Comparison of ENCODE assay signal across 10 cellular contexts in genomic region chr19:12667903-12668302, GRCh38. TPM values are rescaled to one million over a fixed set of nuclear protein-coding genes. Genes with fewer than 3 reads are reported as not detected.
DNase-seq lines count a peak whose midpoint lies in the region; ATAC-seq and TF ChIP-seq lines count a peak whose summit lies in the region.
"Had no signal": no experiment of that assay in that cellular context is flagged by ENCODE, and none has a peak within 500 bp of the region (broad histone marks: within the 10 kb centered on the region; RNA-seq: fewer than 3 reads in every experiment).

No MANE protein-coding gene starts in this region.

- DNase-seq in AG04450 (ENCODE audit: low read depth, low spot score): no peak
- DNase-seq in naive B cell: no peak
- no peak for DNase-seq in activated gamma-delta T cell (lab: John Stamatoyannopoulos, UW)
- DNase-seq in T1000 (lab: John Stamatoyannopoulos, UW): no peak
- no peak for DNase-seq in NOMO-1 treated with DMSO at 0.1 percent for 48 hours (lab: John Stamatoyannopoulos, UW; ENCODE audit: unreplicated experiment)
- DNase-seq in cortex of kidney (lab: John Stamatoyannopoulos, UW): no peak
- DNase-seq: NCI-H2171 treated with DMSO at 0.1 percent for 48 hours, T-helper 9 cell had no signal

- H3K27me3 ChIP-seq in AG04450 (ENCODE audit: control insufficient read depth, insufficient read depth, low read length): no peaks in the 10 kb centered on the region
- no peaks in the 10 kb centered on the region for H3K27me3 ChIP-seq in HUES6 (ENCODE audit: control insufficient read depth, insufficient read depth, low read length)

- H3K4me3 Mint-ChIP-seq in brain (peak overlapping the region; percentile 98 to 100 (median 99)), naive B cell (peak overlapping the region; percentile 91 to 99 (median 98))

- H3K27me3 Mint-ChIP-seq in brain (peaks cover 17% of the 10 kb centered on the region), naive B cell (no peaks in the 10 kb centered on the region)

- peaks cover 20% of the 10 kb centered on the region for H3K36me3 ChIP-seq in HUES6 (ENCODE audit: control insufficient read depth, insufficient read depth, low read length)

- POLR2A ChIA-PET in AG04450 (lab: Yijun Ruan, JAX): no interaction called here

- H3K9me3 ChIP-seq in AG04450 (ENCODE audit: control insufficient read depth, insufficient read depth, low read length): no peaks in the 10 kb centered on the region; the same call in 1 of the 2 replicates
- no peaks in the 10 kb centered on the region for H3K9me3 ChIP-seq in HUES6 (ENCODE audit: control insufficient read depth, insufficient read depth, low read depth, low read length)

- CTCF ChIA-PET in AG04450 (lab: Charles Lee): interaction anchor here (1.5 kb wide), 1 partner anchor 9 kb away, joined by 4 read pairs; no protein-coding TSS in a partner anchor

- H3K9me3 Mint-ChIP-seq in brain (peaks cover 0 to 4% (median 0%) of the 10 kb centered on the region in 5 experiments), naive B cell (no peaks in the 10 kb centered on the region)

- no peak for ATAC-seq in naive B cell (ENCODE audit: low read depth in 2 of 2)

- peaks cover 15% of the 10 kb centered on the region for H3K4me1 ChIP-seq in HUES6 (ENCODE audit: control insufficient read depth, insufficient read depth, low read length)

- H3K27ac Mint-ChIP-seq in brain (peak overlapping the region; percentile 99 to 100 (median 100)), naive B cell (peak overlapping the region in 5 of 6 donors; percentile 99 to 100 (median 100))

- H3K9ac ChIP-seq in HUES6 (ENCODE audit: low read length): no peak overlapping the region

- TF ChIP-seq CTCF in AG04450 (IDR thresholded peaks at IDR 0.05; ENCODE audit: low read depth, low read length): no peak
- TF ChIP-seq CTCF in brain (conservative IDR thresholded peaks at IDR 0.05): no peak

- H3K4me1 Mint-ChIP-seq in brain (peaks cover 61% of the 10 kb centered on the region), naive B cell (peaks cover 42 to 75% (median 61%) of the 10 kb centered on the region in 3 donors)

- H3K27ac ChIP-seq in AG04450 (ENCODE audit: low read depth, low read length) (no peak overlapping the region), HUES6 (ENCODE audit: low read depth, low read length) (no peak overlapping the region)

- H3K36me3 Mint-ChIP-seq in brain (peaks cover 36% of the 10 kb centered on the region), naive B cell (no peaks in the 10 kb centered on the region)

- peak overlapping the region; percentile 94 for H3K4me3 ChIP-seq in AG04450 (ENCODE audit: low read depth, low read length)
- H3K4me3 ChIP-seq in HUES6 (ENCODE audit: low read depth, low read length): peak overlapping the region; percentile 85; the same call in 1 of the 2 replicates

RNA-seq across cellular contexts. Expression of gene WDR83, which starts 1.3 kb away (rescaled TPM):
- polyA plus RNA-seq in AG04450 (2011; rRNA removed) (5.3 and 6.5 TPM in 2 replicates), brain (ENCODE audit: insufficient read depth, low read depth, low replicate concordance) (16.5 TPM), naive B cell (ENCODE audit: low read depth in 6 of 6) (10 to 100 TPM; 12.6 to 34.5 (median 17.5) TPM)
- 5.8 and 7.0 TPM in 2 replicates for polyA minus RNA-seq in AG04450 (2011; rRNA and poly(A)+ RNA removed)

RNA-seq across cellular contexts. Expression of gene MAN2B1, which starts 1.4 kb away (rescaled TPM):
- polyA plus RNA-seq in AG04450 (2011; rRNA removed) (30.9 and 39.5 TPM in 2 replicates), brain (ENCODE audit: insufficient read depth, low read depth, low replicate concordance) (24.5 TPM), naive B cell (ENCODE audit: low read depth in 6 of 6) (10 to 100 TPM; 64.1 to 97.0 (median 76.9) TPM)
- polyA minus RNA-seq in AG04450 (2011; rRNA and poly(A)+ RNA removed): 13.7 and 19.8 TPM in 2 replicates

RNA-seq across cellular contexts. Expression of gene DHPS, which starts 13.8 kb away (rescaled TPM):
- 53.4 and 59.1 TPM in 2 replicates for polyA plus RNA-seq in AG04450 (2011; rRNA removed)
- polyA minus RNA-seq in AG04450 (2011; rRNA and poly(A)+ RNA removed): 49.0 and 49.4 TPM in 2 replicates
- polyA plus RNA-seq in brain (ENCODE audit: insufficient read depth, low read depth, low replicate concordance): 243 TPM
- 100 to 1,000 TPM in 2 of 6 donors, 10 to 100 TPM in 4; 83.5 to 132 (median 85.5) TPM for polyA plus RNA-seq in naive B cell (ENCODE audit: low read depth in 6 of 6)

RNA-seq across cellular contexts. Expression of gene GNG14, which starts 19.9 kb away (rescaled TPM):
- polyA plus RNA-seq in AG04450 (2011; rRNA removed): not detected in 2 replicates
- polyA minus RNA-seq in AG04450 (2011; rRNA and poly(A)+ RNA removed): not detected in 2 replicates
- polyA plus RNA-seq in brain (ENCODE audit: insufficient read depth, low read depth, low replicate concordance): not detected
- not detected for polyA plus RNA-seq in naive B cell (ENCODE audit: low read depth in 6 of 6)

RNA-seq across cellular contexts. Expression of gene FBXW9, which starts 28.5 kb away (rescaled TPM):
- polyA plus RNA-seq in AG04450 (2011; rRNA removed) (4.8 and 7.2 TPM in 2 replicates), brain (ENCODE audit: insufficient read depth, low read depth, low replicate concordance) (10.7 TPM), naive B cell (ENCODE audit: low read depth in 6 of 6) (1 to 10 TPM; 2.0 to 5.8 (median 4.9) TPM)
- 3.0 and 5.3 TPM in 2 replicates for polyA minus RNA-seq in AG04450 (2011; rRNA and poly(A)+ RNA removed)
